ENCODE assay signal across 26 cellular contexts in genomic region chr20:38146156-38146555, GRCh38. TPM values are rescaled to one million over a fixed set of nuclear protein-coding genes. Genes with fewer than 3 reads are reported as not detected.
"Had no signal": no experiment of that assay in that cellular context is flagged by ENCODE, and none has a peak within 500 bp of the region (broad histone marks: within the 10 kb centered on the region; RNA-seq: fewer than 3 reads in every experiment).

No MANE protein-coding gene starts in this region.

- H3K36me3 ChIP-seq: neural progenitor cell had no signal

- H3K9me3 Mint-ChIP-seq: activated naive CD4-positive, alpha-beta T cell treated with anti-CD3 and anti-CD28 coated beads for 36 hours; activated naive CD8-positive, alpha-beta T cell treated with anti-CD3 and anti-CD28 coated beads for 36 hours; activated T-helper 1 cell treated with anti-CD3 and anti-CD28 coated beads, Interleukin-12 subunit alpha, Interleukin-12 subunit beta, Interleukin-2, Interleukin-4 antibody, amounts not matched to agents 30 ng/mL and 10 ng/mL and 1 ng/mL, durations not matched to agents 14 hours and 24 hours and 36 hours; effector memory CD8-positive, alpha-beta T cell; natural killer cell; neural progenitor cell; T-helper 2 cell treated with Interferon-gamma antibody and Interleukin-4, amounts not matched to agents 5 μg/mL and 100 μg/mL, for 36 hours had no signal

- H3K4me1 Mint-ChIP-seq: activated naive CD8-positive, alpha-beta T cell treated with anti-CD3 and anti-CD28 coated beads for 36 hours had no signal

- DNase-seq: activated CD4-positive, alpha-beta T cell treated with anti-CD3 and anti-CD28 coated beads for 4 hours; activated CD4-positive, alpha-beta T cell treated with anti-CD3 and anti-CD28 coated beads, Interleukin-2, amount 50 U/mL, for 48 hours; activated CD8-positive, alpha-beta memory T cell treated with anti-CD3 and anti-CD28 coated beads for 24 hours; activated effector memory CD4-positive, alpha-beta T cell treated with anti-CD3 and anti-CD28 coated beads, Interleukin-2, amount 50 U/mL, for 16 hours; activated naive CD4-positive, alpha-beta T cell treated with anti-CD3 and anti-CD28 coated beads for 36 hours; activated naive CD8-positive, alpha-beta T cell treated with anti-CD3 and anti-CD28 coated beads for 36 hours; adrenal gland; aorta; cortex of kidney; effector memory CD8-positive, alpha-beta T cell; foreskin keratinocyte; left lung; mesendoderm; natural killer cell; spleen; stimulated activated naive CD8-positive, alpha-beta T cell treated with anti-CD3 and anti-CD28 coated beads, Interleukin-15, Interleukin-2, amounts not matched to agents 100 U/mL and 50 U/mL, for 24 hours; testis; trophoblast cell had no signal

- H3K4me3 ChIP-seq: adrenal gland, left lung, lung, neural progenitor cell, spleen, testis had no signal

- H3K36me3 Mint-ChIP-seq: activated naive CD8-positive, alpha-beta T cell treated with anti-CD3 and anti-CD28 coated beads for 36 hours; brain; natural killer cell; neural progenitor cell had no signal

- H3K4me3 Mint-ChIP-seq: activated naive CD4-positive, alpha-beta T cell treated with anti-CD3 and anti-CD28 coated beads for 36 hours; activated naive CD8-positive, alpha-beta T cell treated with anti-CD3 and anti-CD28 coated beads for 36 hours; activated T-helper 1 cell treated with anti-CD3 and anti-CD28 coated beads, Interleukin-12 subunit alpha, Interleukin-12 subunit beta, Interleukin-2, Interleukin-4 antibody, amounts not matched to agents 30 ng/mL and 10 ng/mL and 1 ng/mL, durations not matched to agents 14 hours and 24 hours and 36 hours; brain; effector memory CD8-positive, alpha-beta T cell; natural killer cell; neural progenitor cell; T-helper 2 cell treated with Interferon-gamma antibody and Interleukin-4, amounts not matched to agents 5 μg/mL and 100 μg/mL, for 36 hours had no signal

- H3K9me3 ChIP-seq: adrenal gland, left lung, spleen, testis had no signal

- H3K27ac ChIP-seq: foreskin keratinocyte, left lung, neural progenitor cell, testis, VCaP had no signal

- H3K27me3 ChIP-seq: adrenal gland, foreskin keratinocyte, left lung, neural progenitor cell, spleen, testis had no signal

- H3K27ac Mint-ChIP-seq: activated naive CD4-positive, alpha-beta T cell treated with anti-CD3 and anti-CD28 coated beads for 36 hours; activated naive CD8-positive, alpha-beta T cell treated with anti-CD3 and anti-CD28 coated beads for 36 hours; activated T-helper 1 cell treated with anti-CD3 and anti-CD28 coated beads, Interleukin-12 subunit alpha, Interleukin-12 subunit beta, Interleukin-2, Interleukin-4 antibody, amounts not matched to agents 30 ng/mL and 10 ng/mL and 1 ng/mL, durations not matched to agents 14 hours and 24 hours and 36 hours; brain; effector memory CD8-positive, alpha-beta T cell; natural killer cell; neural progenitor cell; T-helper 2 cell treated with Interferon-gamma antibody and Interleukin-4, amounts not matched to agents 5 μg/mL and 100 μg/mL, for 36 hours had no signal

- ATAC-seq: effector memory CD8-positive, alpha-beta T cell; esophagus mucosa; foreskin keratinocyte; left lung; natural killer cell; right cardiac atrium; stimulated activated naive CD8-positive, alpha-beta T cell treated with anti-CD3 and anti-CD28 coated beads, Interleukin-15, Interleukin-2, amounts not matched to agents 100 U/mL and 50 U/mL, for 24 hours had no signal

- H3K4me2 ChIP-seq: neural progenitor cell had no signal

- H3K9ac ChIP-seq: neural progenitor cell had no signal

- H2AFZ ChIP-seq: neural progenitor cell had no signal

RNA-seq across cellular contexts. Expression of gene TGM2, which starts 18.9 kb away (rescaled TPM):
- total RNA-seq: activated naive CD4-positive, alpha-beta T cell treated with anti-CD3 and anti-CD28 coated beads for 36 hours; activated naive CD8-positive, alpha-beta T cell treated with anti-CD3 and anti-CD28 coated beads for 36 hours; activated T-helper 1 cell treated with anti-CD3 and anti-CD28 coated beads, Interleukin-12 subunit alpha, Interleukin-12 subunit beta, Interleukin-2, Interleukin-4 antibody, amounts not matched to agents 30 ng/mL and 10 ng/mL and 1 ng/mL, durations not matched to agents 14 hours and 24 hours and 36 hours had no signal
